Comparison of ENCODE assay signal across 14 cellular contexts in the genomic region with DNA sequence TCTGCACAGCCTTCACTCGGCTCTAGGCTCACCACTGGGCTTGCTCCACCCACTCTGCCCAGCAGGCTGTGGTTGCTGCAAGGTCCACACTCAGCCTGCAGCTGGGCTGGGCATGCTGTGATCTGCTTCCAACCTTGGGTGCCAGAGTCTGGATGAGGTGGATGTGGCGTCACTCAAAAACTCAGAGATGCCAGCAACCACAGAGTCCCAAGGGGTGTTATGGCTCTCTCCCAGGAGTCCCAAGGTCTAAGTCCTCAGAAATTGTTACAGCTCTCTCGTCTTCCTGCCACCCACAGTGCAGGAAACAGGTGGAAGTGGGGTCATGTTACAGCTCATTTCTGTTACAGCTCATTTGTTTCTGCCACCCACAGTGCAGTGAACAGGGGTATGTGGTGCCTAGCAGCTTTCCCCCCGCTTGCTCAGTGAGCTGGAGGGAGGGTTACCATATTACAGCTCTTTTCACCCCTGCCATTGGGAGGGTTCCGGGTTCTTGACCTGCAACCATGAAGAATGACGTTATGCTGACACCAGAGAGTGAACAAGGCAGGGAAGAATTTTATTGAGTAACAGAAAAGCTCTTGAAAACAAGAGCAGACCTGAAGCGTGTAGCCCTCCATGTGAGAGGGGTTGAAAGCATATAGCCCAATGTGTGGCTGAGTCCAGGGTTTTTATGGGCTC.
A peak's percentile ranks its signal among the peaks of the same experiment; 100 is the strongest.
DNase-seq lines count a peak whose midpoint lies in the region; ATAC-seq and TF ChIP-seq lines count a peak whose summit lies in the region.
"Had no signal": no experiment of that assay in that cellular context is flagged by ENCODE, and none has a peak within 500 bp of the region (broad histone marks: within the 10 kb centered on the region; RNA-seq: fewer than 3 reads in every experiment).

No MANE protein-coding gene starts in this region.

- no peak for TF ChIP-seq POLR2A in heart left ventricle (IDR thresholded peaks at IDR 0.05)

- H3K9ac ChIP-seq in BLaER1 (no peak overlapping the region), colonic mucosa (ENCODE audit: low read depth in 2 of 2, low read length in 2 of 2) (no peak overlapping the region)

- H3K36me3 ChIP-seq in BLaER1 (no peaks in the 10 kb centered on the region), colonic mucosa (no peaks in the 10 kb centered on the region), heart left ventricle (no peaks in the 10 kb centered on the region)

- TF ChIP-seq CTCF in colonic mucosa (IDR thresholded peaks at IDR 0.05) = no peak
- no peak for TF ChIP-seq CTCF in heart left ventricle (IDR thresholded peaks at IDR 0.05)

- intact Hi-C loops in colonic mucosa (cut with DNase I) (no loop called here), heart left ventricle (cut with DNase I) (no loop called here)

- TF ChIP-seq EP300 in Ishikawa (IDR thresholded peaks at IDR 0.05; ENCODE audit: borderline replicate concordance) = peak; percentile 91

- H3K9me3 ChIP-seq in BLaER1 (peaks cover 13% of the 10 kb centered on the region), colonic mucosa (no peaks in the 10 kb centered on the region), heart left ventricle (peaks cover 0 to 2% (median 0%) of the 10 kb centered on the region in 12 donors)

- DNase-seq in SHP77 (lab: John Stamatoyannopoulos, UW) = peak; percentile 15 to 62
- DNase-seq in iPS DF 4.7 (ENCODE audit: extremely low read depth, low spot score) = peak; percentile 5
- no peak for DNase-seq in OCI-M1 (lab: John Stamatoyannopoulos, UW)
- no peak for DNase-seq in colonic mucosa
- no peak for DNase-seq in heart left ventricle
- DNase-seq: activated naive CD4-positive, alpha-beta T cell treated with anti-CD3 and anti-CD28 coated beads, Interleukin-2, amount 50 U/mL, for 16 hours; GOT3; NCI-H2029 treated with DMSO at 0.1 percent for 48 hours had no signal

- H3K4me1 ChIP-seq in BLaER1 (peaks cover 11% of the 10 kb centered on the region), colonic mucosa (no peaks in the 10 kb centered on the region), heart left ventricle (no peaks in the 10 kb centered on the region)

- peak overlapping the region; percentile 44; the same call in 1 of the 2 replicates for H3K4me2 ChIP-seq in BLaER1

- no peaks in the 10 kb centered on the region for H4K20me1 ChIP-seq in BLaER1

- ATAC-seq in GM18909 (IDR thresholded peaks at IDR 0.05; ENCODE audit: poor library complexity, unreplicated experiment) = no peak
- ATAC-seq in heart left ventricle = no peak
- ATAC-seq: HepG2; natural killer cell treated with Interleukin-12 subunit alpha and Interleukin-12 subunit beta and Interleukin-15 and Interleukin-18, amount 100 ng/mL, for 72 hours; sciatic nerve had no signal

- TF ChIP-seq RAD21 in Ishikawa (IDR thresholded peaks at IDR 0.05; ENCODE audit: low read depth) = no peak; the same call in 1 of the 2 replicates

- WGBS in heart left ventricle, 4 donors = 74 to 81% (median 75%) methylated on average over 6 to 7 of the region's 7 CpGs

- H3K27me3 ChIP-seq in BLaER1 (peaks cover 50% of the 10 kb centered on the region), colonic mucosa (no peaks in the 10 kb centered on the region), heart left ventricle (no peaks in the 10 kb centered on the region)

- no peak overlapping the region for H3K27ac ChIP-seq in BLaER1
- H3K27ac ChIP-seq in colonic mucosa = no peak overlapping the region
- no peak overlapping the region for H3K27ac ChIP-seq in heart left ventricle

- H3K4me3 ChIP-seq in BLaER1 (no peak overlapping the region), colonic mucosa (no peak overlapping the region), heart left ventricle (no peak overlapping the region)

TF ChIP-seq in Ishikawa, 13 proteins besides CTCF, POLR2A, EP300 and RAD21:
- no peak for TF ChIP-seq TAF1 (IDR thresholded peaks at IDR 0.05; ENCODE audit: low read depth)
- TF ChIP-seq, protein P1, sequence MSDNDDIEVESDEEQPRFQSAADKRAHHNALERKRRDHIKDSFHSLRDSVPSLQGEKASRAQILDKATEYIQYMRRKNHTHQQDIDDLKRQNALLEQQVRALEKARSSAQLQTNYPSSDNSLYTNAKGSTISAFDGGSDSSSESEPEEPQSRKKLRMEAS (IDR thresholded peaks at IDR 0.05) = peak; percentile 32
- peak; percentile 60; the same call in 1 of the 2 replicates for TF ChIP-seq CEBPB (IDR thresholded peaks at IDR 0.05)
- TF ChIP-seq CREB1 (IDR thresholded peaks at IDR 0.05; ENCODE audit: low read depth) = peak; percentile 42; the same call in 1 of the 2 replicates
- TF ChIP-seq NFIC (IDR thresholded peaks at IDR 0.05) = peak; percentile 82
- TF ChIP-seq TCF12 (IDR thresholded peaks at IDR 0.05; ENCODE audit: low read depth) = peak; percentile 94
- TF ChIP-seq TEAD4 (IDR thresholded peaks at IDR 0.05) = peak; percentile 84; the same call in 1 of the 2 replicates
- 0 out of 2 replicates have a peak, but pooled peaks have one; percentile 7 for TF ChIP-seq EGR1 (IDR thresholded peaks at IDR 0.05)
- TF ChIP-seq FOXM1 (IDR thresholded peaks at IDR 0.05; ENCODE audit: borderline replicate concordance, low read depth) = peak; percentile 88
- TF ChIP-seq, protein P2, sequence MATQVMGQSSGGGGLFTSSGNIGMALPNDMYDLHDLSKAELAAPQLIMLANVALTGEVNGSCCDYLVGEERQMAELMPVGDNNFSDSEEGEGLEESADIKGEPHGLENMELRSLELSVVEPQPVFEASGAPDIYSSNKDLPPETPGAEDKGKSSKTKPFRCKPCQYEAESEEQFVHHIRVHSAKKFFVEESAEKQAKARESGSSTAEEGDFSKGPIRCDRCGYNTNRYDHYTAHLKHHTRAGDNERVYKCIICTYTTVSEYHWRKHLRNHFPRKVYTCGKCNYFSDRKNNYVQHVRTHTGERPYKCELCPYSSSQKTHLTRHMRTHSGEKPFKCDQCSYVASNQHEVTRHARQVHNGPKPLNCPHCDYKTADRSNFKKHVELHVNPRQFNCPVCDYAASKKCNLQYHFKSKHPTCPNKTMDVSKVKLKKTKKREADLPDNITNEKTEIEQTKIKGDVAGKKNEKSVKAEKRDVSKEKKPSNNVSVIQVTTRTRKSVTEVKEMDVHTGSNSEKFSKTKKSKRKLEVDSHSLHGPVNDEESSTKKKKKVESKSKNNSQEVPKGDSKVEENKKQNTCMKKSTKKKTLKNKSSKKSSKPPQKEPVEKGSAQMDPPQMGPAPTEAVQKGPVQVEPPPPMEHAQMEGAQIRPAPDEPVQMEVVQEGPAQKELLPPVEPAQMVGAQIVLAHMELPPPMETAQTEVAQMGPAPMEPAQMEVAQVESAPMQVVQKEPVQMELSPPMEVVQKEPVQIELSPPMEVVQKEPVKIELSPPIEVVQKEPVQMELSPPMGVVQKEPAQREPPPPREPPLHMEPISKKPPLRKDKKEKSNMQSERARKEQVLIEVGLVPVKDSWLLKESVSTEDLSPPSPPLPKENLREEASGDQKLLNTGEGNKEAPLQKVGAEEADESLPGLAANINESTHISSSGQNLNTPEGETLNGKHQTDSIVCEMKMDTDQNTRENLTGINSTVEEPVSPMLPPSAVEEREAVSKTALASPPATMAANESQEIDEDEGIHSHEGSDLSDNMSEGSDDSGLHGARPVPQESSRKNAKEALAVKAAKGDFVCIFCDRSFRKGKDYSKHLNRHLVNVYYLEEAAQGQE (IDR thresholded peaks at IDR 0.05; ENCODE audit: low read depth) = no peak

Comparison
In these comparisons a context has a peak if more than half of its experiments do, and no peak if none do; other contexts are left out.
1. DNase-seq: peak in SHP77 (2 of 2) and iPS DF 4.7 (single experiment); none in OCI-M1 (single experiment), colonic mucosa (single experiment) and heart left ventricle (0 of 5).